Comparison of ENCODE assay signal across 12 cellular contexts in the genomic region with DNA sequence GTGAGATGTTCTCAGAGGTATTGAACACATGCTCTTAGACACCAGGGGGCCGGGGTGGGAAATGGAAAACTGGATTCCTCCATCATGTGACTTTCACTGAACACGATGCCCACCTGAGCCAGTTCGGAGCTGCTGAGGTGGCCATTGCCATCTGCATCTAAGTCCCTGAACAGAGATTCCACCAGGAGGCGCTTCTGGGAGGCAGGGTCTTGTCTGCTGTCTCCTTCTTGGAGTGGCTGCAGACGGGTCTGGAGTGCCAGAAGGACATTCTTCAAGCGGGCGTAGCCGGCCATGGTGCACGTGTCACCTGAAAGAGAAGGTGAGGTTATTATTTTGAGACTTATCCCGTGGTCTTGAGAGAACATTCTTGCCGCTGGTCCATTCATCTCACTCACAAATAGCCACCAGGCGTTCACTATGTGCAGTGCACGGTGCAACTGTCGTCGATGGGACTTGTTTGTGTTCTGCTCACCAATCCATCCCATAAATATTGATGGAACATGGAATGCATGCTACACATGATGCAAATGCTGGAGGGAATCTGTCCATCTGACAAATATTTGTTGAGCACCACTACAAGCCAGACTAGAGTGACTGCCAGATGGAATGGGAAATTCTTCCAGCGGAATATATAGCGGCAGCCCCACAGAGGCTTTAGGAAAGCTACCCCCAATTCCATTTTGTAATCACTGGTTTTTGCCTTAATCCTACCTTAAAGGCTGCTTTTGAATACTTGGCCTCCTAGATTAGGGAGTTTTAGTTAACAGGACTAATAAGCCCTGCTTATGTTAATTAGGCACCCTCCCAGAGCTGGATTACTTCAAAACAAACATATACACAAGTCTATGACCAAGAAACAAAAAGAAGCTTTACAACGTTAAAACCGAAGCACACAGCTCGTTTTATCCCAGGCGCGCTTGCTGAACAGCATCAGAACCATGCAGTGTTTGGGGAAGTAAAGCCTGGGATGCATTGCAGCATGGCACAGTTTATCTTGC.
DNase-seq lines count a peak whose midpoint lies in the region; ATAC-seq and TF ChIP-seq lines count a peak whose summit lies in the region.
"Had no signal": no experiment of that assay in that cellular context is flagged by ENCODE, and none has a peak within 500 bp of the region (broad histone marks: within the 10 kb centered on the region; RNA-seq: fewer than 3 reads in every experiment).

No MANE protein-coding gene starts in this region.

- BruUV-seq in Calu3 (replicated peaks; lab: Mats Ljungman, UMichigan) = no TSS peak

- no peaks in the 10 kb centered on the region for H3K27me3 ChIP-seq in WERI-Rb-1 (ENCODE audit: insufficient read depth, low read depth, severe bottlenecking)

- no peaks in the 10 kb centered on the region for H3K36me3 ChIP-seq in WERI-Rb-1

- no peak overlapping the region for H3K4me3 ChIP-seq in HFF-Myc (replicated peaks; ENCODE audit: low read depth, low read length)
- no peak overlapping the region for H3K4me3 ChIP-seq in WERI-Rb-1 (ENCODE audit: low read depth, low read length)
- H3K4me3 ChIP-seq: psoas muscle had no signal

- intact Hi-C loops in Calu3 (cut with micrococcal nuclease; ENCODE audit: unreplicated experiment) = no loop called here

- no peaks in the 10 kb centered on the region for H3K36me3 Mint-ChIP-seq in Calu3 (ENCODE audit: insufficient read depth, unreplicated experiment)
- H3K36me3 Mint-ChIP-seq: activated naive CD8-positive, alpha-beta T cell treated with anti-CD3 and anti-CD28 coated beads, Interleukin-2, amount 10 ng/mL, durations not matched to agents 7 days and 5 days had no signal

- no peak overlapping the region for H3K27ac ChIP-seq in WERI-Rb-1
- H3K27ac ChIP-seq: psoas muscle had no signal

- DNase-seq in Calu3 (peak; percentile 27), HFF-Myc (ENCODE audit: extremely low read depth, low read depth) (no peak), WERI-Rb-1 (peak; percentile 40), left kidney (ENCODE audit: low read depth, low spot score) (peak; percentile 39), NCI-H2107 (lab: John Stamatoyannopoulos, UW) (no peak)
- DNase-seq in activated T-cell treated with anti-CD3 and anti-CD28 coated beads, Interleukin-2, amount 50 U/mL, for 1 hour = no peak
- DNase-seq: activated naive CD8-positive, alpha-beta T cell treated with anti-CD3 and anti-CD28 coated beads, Interleukin-2, amount 10 ng/mL, durations not matched to agents 7 days and 5 days; left ventricle myocardium superior; MM.1S; psoas muscle had no signal

- H3K4me3 Mint-ChIP-seq in Calu3 (ENCODE audit: low read depth, unreplicated experiment) = no peak overlapping the region
- H3K4me3 Mint-ChIP-seq: activated naive CD8-positive, alpha-beta T cell treated with anti-CD3 and anti-CD28 coated beads, Interleukin-2, amount 10 ng/mL, durations not matched to agents 7 days and 5 days had no signal

- H3K9me3 ChIP-seq in WERI-Rb-1 (ENCODE audit: severe bottlenecking) = no peaks in the 10 kb centered on the region
- H3K9me3 ChIP-seq: psoas muscle had no signal

- H3K9me3 Mint-ChIP-seq in Calu3 (ENCODE audit: low read depth, unreplicated experiment) = no peaks in the 10 kb centered on the region
- H3K9me3 Mint-ChIP-seq: activated naive CD8-positive, alpha-beta T cell treated with anti-CD3 and anti-CD28 coated beads, Interleukin-2, amount 10 ng/mL, durations not matched to agents 7 days and 5 days had no signal

- H3K4me1 Mint-ChIP-seq in Calu3 (ENCODE audit: low read depth, unreplicated experiment) = no peaks in the 10 kb centered on the region

- no peak for TF ChIP-seq CTCF in Calu3 (IDR thresholded peaks at IDR 0.05; ENCODE audit: unreplicated experiment)
- TF ChIP-seq CTCF in HFF-Myc (IDR thresholded peaks at IDR 0.05; ENCODE audit: low read depth, low read length, missing control alignments) = peak; percentile 47
- peak; percentile 44; the same call in 1 of the 2 replicates for TF ChIP-seq CTCF in WERI-Rb-1 (IDR thresholded peaks at IDR 0.05; ENCODE audit: low read depth, low read length)

- no peak for ATAC-seq in HG03280 (IDR thresholded peaks at IDR 0.05; ENCODE audit: unreplicated experiment)
- ATAC-seq in HG02588 (IDR thresholded peaks at IDR 0.05; ENCODE audit: unreplicated experiment) = no peak
- ATAC-seq: left ventricle myocardium superior, psoas muscle had no signal

- peaks cover 88% of the 10 kb centered on the region for H3K27me3 Mint-ChIP-seq in Calu3 (ENCODE audit: unreplicated experiment)

- CTCF ChIA-PET in Calu3 (lab: Charles Lee) = interaction anchor here (0.6 to 1.5 kb wide), 2 partner anchors 13 to 55 kb away, joined by 3 to 4 read pairs; no protein-coding TSS in a partner anchor

- no peak overlapping the region for H3K27ac Mint-ChIP-seq in Calu3 (ENCODE audit: unreplicated experiment)
- H3K27ac Mint-ChIP-seq: activated naive CD8-positive, alpha-beta T cell treated with anti-CD3 and anti-CD28 coated beads, Interleukin-2, amount 10 ng/mL, durations not matched to agents 7 days and 5 days had no signal

Comparison
In these comparisons a context has a peak if more than half of its experiments do, and no peak if none do; other contexts are left out.
1. DNase-seq: peak in Calu3 (single experiment), WERI-Rb-1 (single experiment) and left kidney (single experiment); none in HFF-Myc (single experiment), NCI-H2107 (single experiment) and activated T-cell treated with anti-CD3 and anti-CD28 coated beads, Interleukin-2, amount 50 U/mL, for 1 hour (single experiment).